Comparison of ENCODE assay signal across 8 cellular contexts in genomic region chr9:5629312-5630037, GRCh38. TPM values are rescaled to one million over a fixed set of nuclear protein-coding genes. Genes with fewer than 3 reads are reported as not detected.
A peak's percentile ranks its signal among the peaks of the same experiment; 100 is the strongest.
DNase-seq lines count a peak whose midpoint lies in the region; ATAC-seq and TF ChIP-seq lines count a peak whose summit lies in the region.

No MANE protein-coding gene starts in this region.

- intact Hi-C loops in activated CD4-positive, alpha-beta T cell treated with anti-CD3 and anti-CD28 coated beads for 36 hours (cut with DNase I, micrococcal nuclease), result loop anchor here (1.0 to 10.0 kb wide), 18 partner anchors 14 to 952 kb away; partner anchors contain the start of genes RCL1 (in 2 of the 2), CD274 (in 1 of the 2), CDC37L1 (in 1 of the 2) and ERMP1 (in 1 of the 2)

- H3F3A ChIP-seq in MM.1S (ENCODE audit: insufficient read depth, low read length), result peaks cover 27% of the 10 kb centered on the region

- no peaks in the 10 kb centered on the region for H3K36me3 ChIP-seq in MM.1S (replicated peaks; ENCODE audit: insufficient read depth, low read length)
- H3K36me3 ChIP-seq in duodenal mucosa (ENCODE audit: control insufficient read depth in 1 of 2, insufficient read depth in 2 of 2, low read length in 2 of 2), result no peaks in the 10 kb centered on the region
- H3K36me3 ChIP-seq in lung (ENCODE audit: control insufficient read depth in 2 of 2, insufficient read depth in 2 of 2, low read length in 2 of 2), result no peaks in the 10 kb centered on the region

- H3K9me3 ChIP-seq in MM.1S (replicated peaks; ENCODE audit: insufficient read depth, low read length) (no peaks in the 10 kb centered on the region), duodenal mucosa (ENCODE audit: control insufficient read depth in 1 of 2, low read length in 2 of 2) (no peaks in the 10 kb centered on the region), lung (ENCODE audit: control insufficient read depth in 2 of 2, insufficient read depth in 1 of 2, low read length in 1 of 2) (no peaks in the 10 kb centered on the region)

- peak overlapping the region; percentile 95 for H3K27ac Mint-ChIP-seq in activated CD4-positive, alpha-beta T cell treated with anti-CD3 and anti-CD28 coated beads for 36 hours
- peak overlapping the region; percentile 98 for H3K27ac Mint-ChIP-seq in stimulated activated effector memory CD8-positive, alpha-beta T cell treated with anti-CD3 and anti-CD28 coated beads, Interleukin-12 subunit alpha, Interleukin-12 subunit beta, amount 100 ng/mL, for 72 hours

- H4K20me1 ChIP-seq in MM.1S (ENCODE audit: insufficient read depth, low read length), result 0 out of 2 replicates have a peak, but pooled peaks cover 3% of the 10 kb centered on the region

- CTCF ChIA-PET in activated CD4-positive, alpha-beta T cell treated with anti-CD3 and anti-CD28 coated beads for 36 hours (lab: Charles Lee), result interaction anchor here (1.7 kb wide), 1 partner anchor 29 kb away, joined by 8 read pairs; no protein-coding TSS in a partner anchor

- H3K4me1 Mint-ChIP-seq in activated CD4-positive, alpha-beta T cell treated with anti-CD3 and anti-CD28 coated beads for 36 hours, result peaks cover 61% of the 10 kb centered on the region
- peaks cover 57% of the 10 kb centered on the region for H3K4me1 Mint-ChIP-seq in stimulated activated effector memory CD8-positive, alpha-beta T cell treated with anti-CD3 and anti-CD28 coated beads, Interleukin-12 subunit alpha, Interleukin-12 subunit beta, amount 100 ng/mL, for 72 hours

- 0% methylated on average over 55 of the region's 55 CpGs for WGBS in lung, 2 donors

- H3K4me2 ChIP-seq in MM.1S (ENCODE audit: low read depth, low read length), result peak overlapping the region; percentile 97

- H3K27ac ChIP-seq in MM.1S (ENCODE audit: low read length), result peak overlapping the region; percentile 89; the same call in 1 of the 2 replicates
- peak overlapping the region; percentile 96 for H3K27ac ChIP-seq in duodenal mucosa (ENCODE audit: low read depth, low read length)
- H3K27ac ChIP-seq in lung (ENCODE audit: low read depth in 1 of 2, low read length in 1 of 2), result peak overlapping the region; percentile 96 to 98

- H3K27me3 ChIP-seq in MM.1S (replicated peaks; ENCODE audit: insufficient read depth, low read length) (no peaks in the 10 kb centered on the region), duodenal mucosa (ENCODE audit: control insufficient read depth in 1 of 2, insufficient read depth in 2 of 2, low read length in 2 of 2) (no peaks in the 10 kb centered on the region), lung (ENCODE audit: control insufficient read depth, insufficient read depth) (no peaks in the 10 kb centered on the region)

- H3K27me3 Mint-ChIP-seq in activated CD4-positive, alpha-beta T cell treated with anti-CD3 and anti-CD28 coated beads for 36 hours, result no peaks in the 10 kb centered on the region

- ATAC-seq in GM21737 (IDR thresholded peaks at IDR 0.05; ENCODE audit: unreplicated experiment) (peak; percentile 2), lung (ENCODE audit: insufficient read depth, low FRiP score) (peak; percentile 4)
- peak; percentile 2 for ATAC-seq in activated CD4-positive, alpha-beta T cell treated with anti-CD3 and anti-CD28 coated beads for 36 hours
- ATAC-seq in stimulated activated effector memory CD8-positive, alpha-beta T cell treated with anti-CD3 and anti-CD28 coated beads, Interleukin-12 subunit alpha, Interleukin-12 subunit beta, amount 100 ng/mL, for 72 hours, result peak; percentile 37

- TF ChIP-seq CTCF in MM.1S (IDR thresholded peaks at IDR 0.05; ENCODE audit: low read length), result no peak
- TF ChIP-seq CTCF in lung (IDR thresholded peaks at IDR 0.05; ENCODE audit: control extremely low read depth, extremely low read depth), result no peak

- H3K4me3 Mint-ChIP-seq in activated CD4-positive, alpha-beta T cell treated with anti-CD3 and anti-CD28 coated beads for 36 hours, result peak overlapping the region; percentile 96
- peak overlapping the region; percentile 99 for H3K4me3 Mint-ChIP-seq in stimulated activated effector memory CD8-positive, alpha-beta T cell treated with anti-CD3 and anti-CD28 coated beads, Interleukin-12 subunit alpha, Interleukin-12 subunit beta, amount 100 ng/mL, for 72 hours

- peak; percentile 48 for DNase-seq in ELR (ENCODE audit: low read depth)
- peak; percentile 51 for DNase-seq in MM.1S
- peak; percentile 67 for DNase-seq in activated CD4-positive, alpha-beta T cell treated with anti-CD3 and anti-CD28 coated beads for 36 hours
- peak; percentile 57 for DNase-seq in lung (ENCODE audit: low spot score)
- peak in 1 of 2 donors; percentile 78 for DNase-seq in stimulated activated effector memory CD8-positive, alpha-beta T cell treated with anti-CD3 and anti-CD28 coated beads, Interleukin-12 subunit alpha, Interleukin-12 subunit beta, amount 100 ng/mL, for 72 hours (ENCODE audit: low spot score in 2 of 2)
- DNase-seq in amniotic stem cell (lab: John Stamatoyannopoulos, UW), result no peak

- H2AFZ ChIP-seq in MM.1S (ENCODE audit: low read length), result peak overlapping the region; percentile 21

- H3K36me3 Mint-ChIP-seq in activated CD4-positive, alpha-beta T cell treated with anti-CD3 and anti-CD28 coated beads for 36 hours (ENCODE audit: low read depth), result peaks cover 12% of the 10 kb centered on the region
- H3K36me3 Mint-ChIP-seq in stimulated activated effector memory CD8-positive, alpha-beta T cell treated with anti-CD3 and anti-CD28 coated beads, Interleukin-12 subunit alpha, Interleukin-12 subunit beta, amount 100 ng/mL, for 72 hours, result peaks cover 33% of the 10 kb centered on the region

- H3K79me2 ChIP-seq in MM.1S (ENCODE audit: low read length), result peaks cover 77% of the 10 kb centered on the region

- H3K9ac ChIP-seq in MM.1S (ENCODE audit: low read length), result peak overlapping the region; percentile 90
- peak overlapping the region; percentile 90 to 91 for H3K9ac ChIP-seq in duodenal mucosa (ENCODE audit: low read depth in 1 of 2, low read length in 2 of 2)

- H3K4me1 ChIP-seq in MM.1S (ENCODE audit: low read length) (peaks cover 22% of the 10 kb centered on the region), duodenal mucosa (ENCODE audit: control insufficient read depth in 1 of 2, insufficient read depth in 2 of 2, low read length in 2 of 2) (peaks cover 30 to 43% of the 10 kb centered on the region in 2 donors), lung (ENCODE audit: control insufficient read depth in 2 of 2, insufficient read depth in 2 of 2, low read length in 2 of 2) (peaks cover 0 to 3% of the 10 kb centered on the region in 2 donors)

- H3K4me3 ChIP-seq in MM.1S (ENCODE audit: low read length) (peak overlapping the region; percentile 87), duodenal mucosa (ENCODE audit: low read depth in 1 of 2, low read length in 2 of 2) (peak overlapping the region; percentile 80 to 91), lung (peak overlapping the region; percentile 74)

- no peaks in the 10 kb centered on the region for H3K9me2 ChIP-seq in MM.1S (replicated peaks; ENCODE audit: insufficient read depth, low read length)

- no peaks in the 10 kb centered on the region for H3K9me3 Mint-ChIP-seq in activated CD4-positive, alpha-beta T cell treated with anti-CD3 and anti-CD28 coated beads for 36 hours (ENCODE audit: low read depth)
- H3K9me3 Mint-ChIP-seq in stimulated activated effector memory CD8-positive, alpha-beta T cell treated with anti-CD3 and anti-CD28 coated beads, Interleukin-12 subunit alpha, Interleukin-12 subunit beta, amount 100 ng/mL, for 72 hours, result no peaks in the 10 kb centered on the region

- POLR2A ChIA-PET in activated CD4-positive, alpha-beta T cell treated with anti-CD3 and anti-CD28 coated beads for 36 hours (lab: Charles Lee), result interaction anchor here (0.6 to 1.3 kb wide), 6 partner anchors 72 to 837 kb away, joined by 3 to 6 read pairs (median 4); partner anchors contain the start of gene RCL1

RNA-seq across cellular contexts. Expression of gene RIC1, which starts 0.6 kb away (rescaled TPM):
- 10 to 100 TPM; 13.6 to 17.1 TPM for total RNA-seq in activated CD4-positive, alpha-beta T cell treated with anti-CD3 and anti-CD28 coated beads for 36 hours
- total RNA-seq in lung, result 10 to 100 TPM; 19.4 to 46.0 TPM
- 1 to 10 TPM; 3.5 to 9.5 TPM for polyA plus RNA-seq in lung
